In the genomic region with DNA sequence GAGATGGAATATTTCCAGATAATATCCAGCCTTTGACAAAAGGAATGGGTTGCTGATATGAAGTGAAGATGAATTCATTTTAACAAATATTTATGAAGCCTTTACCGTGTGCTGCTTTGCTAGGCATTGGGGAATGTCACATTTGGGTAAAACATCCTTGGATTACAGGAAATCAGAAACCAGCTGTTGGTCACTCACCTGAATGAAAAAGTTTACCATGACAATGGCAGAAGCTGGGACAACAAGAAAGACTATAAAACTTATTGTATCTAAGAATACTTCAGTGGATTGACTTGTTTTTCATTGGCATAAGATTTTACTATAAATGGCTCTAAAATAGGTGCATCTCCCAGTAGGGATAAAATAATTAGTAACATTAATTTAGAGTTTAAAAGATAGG, we compare ENCODE assay signal across 30 cellular contexts. TPM values are rescaled to one million over a fixed set of nuclear protein-coding genes. Genes with fewer than 3 reads are reported as not detected.
"Had no signal": no experiment of that assay in that cellular context is flagged by ENCODE, and none has a peak within 500 bp of the region (broad histone marks: within the 10 kb centered on the region; RNA-seq: fewer than 3 reads in every experiment).

No MANE protein-coding gene starts in this region.

- H3K4me3 ChIP-seq: left lung, lower lobe of right lung, pancreas, prostate gland, skin epidermis, suprapubic skin, thoracic aorta, tibial artery, upper lobe of right lung had no signal

- H3K36me3 ChIP-seq: left lung, lower lobe of right lung, pancreas, prostate gland, suprapubic skin, thoracic aorta, tibial artery, upper lobe of right lung had no signal

- H3K9me3 ChIP-seq: lower lobe of right lung, pancreas, prostate gland, upper lobe of right lung had no signal

- H3K4me1 Mint-ChIP-seq: immature natural killer cell; naive thymus-derived CD8-positive, alpha-beta T cell; nephron; neural crest cell had no signal

- DNase-seq: hippocampal formation; immature natural killer cell; kidney; left colon; left lung; lower lobe of right lung; mammary epithelial cell; mesenchymal stem cell; naive thymus-derived CD8-positive, alpha-beta T cell; nucleus accumbens; pancreas; posterior cingulate gyrus; retina; right cardiac atrium; stimulated activated CD4-positive, alpha-beta T cell treated with anti-CD3 and anti-CD28 coated beads, Interleukin-12 subunit alpha, Interleukin-12 subunit beta, amount 100 ng/mL, for 4 hours; stimulated activated CD4-positive, alpha-beta T cell treated with anti-CD3 and anti-CD28 coated beads, Interleukin-15, amount 100 ng/mL, for 24 hours; stimulated activated CD4-positive, alpha-beta T cell treated with anti-CD3 and anti-CD28 coated beads, Interleukin-2, amount 100 ng/mL, for 24 hours; stimulated activated CD4-positive, alpha-beta T cell treated with anti-CD3 and anti-CD28 coated beads, Interleukin-4, amount 100 ng/mL, for 1 hour; stimulated activated naive CD4-positive, alpha-beta T cell; tibial artery; trophoblast cell; upper lobe of right lung had no signal

- H3K4me1 ChIP-seq: left lung, lower lobe of right lung, pancreas, prostate gland, suprapubic skin, tibial artery, upper lobe of right lung had no signal

- H3K27ac Mint-ChIP-seq: immature natural killer cell; naive thymus-derived CD8-positive, alpha-beta T cell; nephron; stimulated activated naive CD8-positive, alpha-beta T cell treated with anti-CD3 and anti-CD28 coated beads, Interleukin-15, Interleukin-2, amounts not matched to agents 100 ng/mL and 50 ng/mL, for 24 hours had no signal

- H3K4me3 Mint-ChIP-seq: immature natural killer cell; naive thymus-derived CD8-positive, alpha-beta T cell; nephron; neural crest cell; stimulated activated naive CD8-positive, alpha-beta T cell treated with anti-CD3 and anti-CD28 coated beads, Interleukin-15, Interleukin-2, amounts not matched to agents 100 ng/mL and 50 ng/mL, for 24 hours had no signal

- H3K27me3 ChIP-seq: pancreas, suprapubic skin, upper lobe of right lung had no signal

- H3K9me3 Mint-ChIP-seq: stimulated activated naive CD8-positive, alpha-beta T cell treated with anti-CD3 and anti-CD28 coated beads, Interleukin-15, Interleukin-2, amounts not matched to agents 100 ng/mL and 50 ng/mL, for 24 hours had no signal

- H3K27ac ChIP-seq: left lung, lower lobe of right lung, pancreas, prostate gland, skin epidermis, suprapubic skin, thoracic aorta, tibial artery, upper lobe of right lung had no signal

- ATAC-seq: left colon; left lung; lower lobe of right lung; naive thymus-derived CD8-positive, alpha-beta T cell; pancreas; right cardiac atrium; sciatic nerve; upper lobe of right lung had no signal

RNA-seq across cellular contexts. Expression of a gene that starts 19.7 kb away (rescaled TPM):
- polyA plus RNA-seq: immature natural killer cell had no signal
